2 cellular contexts compared by ENCODE assay signal in the genomic region with DNA sequence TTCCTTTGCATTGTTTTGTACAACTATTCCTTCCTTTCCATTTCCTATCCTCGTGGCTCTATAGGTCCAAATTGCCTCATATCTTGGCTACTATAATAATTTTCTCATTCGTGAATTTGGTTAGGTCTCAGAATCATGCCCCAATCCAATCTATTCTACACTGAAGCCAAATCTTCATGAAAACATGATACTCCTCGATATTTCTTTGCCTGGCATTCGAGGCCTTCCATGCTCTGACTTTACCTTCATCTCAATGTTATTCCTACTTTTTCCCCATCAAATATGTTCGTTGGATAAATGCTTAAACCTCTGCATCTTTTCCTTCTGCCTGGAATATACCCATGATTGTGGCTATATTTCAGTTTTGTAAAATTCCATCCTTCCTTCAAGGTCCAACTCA.
A peak's percentile ranks its signal among the peaks of the same experiment; 100 is the strongest.
TF ChIP-seq lines count a peak whose summit lies in the region.

No MANE protein-coding gene starts in this region.

TF ChIP-seq in A549, 52 proteins besides CTCF, POLR2A, EP300 and RAD21:
- TF ChIP-seq KDM1A (IDR thresholded peaks at IDR 0.05; ENCODE audit: low read depth) (no peak), EHMT2 (IDR thresholded peaks at IDR 0.05; ENCODE audit: low read depth) (no peak), RCOR1 (IDR thresholded peaks at IDR 0.05; ENCODE audit: low read depth, low read length) (no peak), FOSB (CRISPR knock-in tag; IDR thresholded peaks at IDR 0.05) (no peak), ESRRA (IDR thresholded peaks at IDR 0.05; ENCODE audit: borderline replicate concordance, low read length) (no peak), ATOH8 (CRISPR knock-in tag; IDR thresholded peaks at IDR 0.05; ENCODE audit: low read depth) (no peak), GATA3 (IDR thresholded peaks at IDR 0.05; ENCODE audit: borderline replicate concordance) (no peak), HEYL (CRISPR knock-in tag; IDR thresholded peaks at IDR 0.05) (no peak), BHLHE40 (IDR thresholded peaks at IDR 0.05; ENCODE audit: low read depth, low read length) (no peak), CBX8 (IDR thresholded peaks at IDR 0.05) (no peak), CBX2 (IDR thresholded peaks at IDR 0.05; ENCODE audit: borderline replicate concordance, low read depth) (no peak), TP53 (CRISPR knock-in tag; IDR thresholded peaks at IDR 0.05) (no peak), TFCP2L1 (CRISPR knock-in tag; IDR thresholded peaks at IDR 0.05) (no peak), RNF2 (IDR thresholded peaks at IDR 0.05; ENCODE audit: borderline replicate concordance, low read depth) (no peak)
- TF ChIP-seq, protein P1, sequence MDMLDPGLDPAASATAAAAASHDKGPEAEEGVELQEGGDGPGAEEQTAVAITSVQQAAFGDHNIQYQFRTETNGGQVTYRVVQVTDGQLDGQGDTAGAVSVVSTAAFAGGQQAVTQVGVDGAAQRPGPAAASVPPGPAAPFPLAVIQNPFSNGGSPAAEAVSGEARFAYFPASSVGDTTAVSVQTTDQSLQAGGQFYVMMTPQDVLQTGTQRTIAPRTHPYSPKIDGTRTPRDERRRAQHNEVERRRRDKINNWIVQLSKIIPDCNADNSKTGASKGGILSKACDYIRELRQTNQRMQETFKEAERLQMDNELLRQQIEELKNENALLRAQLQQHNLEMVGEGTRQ (IDR thresholded peaks at IDR 0.05) = no peak
- TF ChIP-seq, protein P2, sequence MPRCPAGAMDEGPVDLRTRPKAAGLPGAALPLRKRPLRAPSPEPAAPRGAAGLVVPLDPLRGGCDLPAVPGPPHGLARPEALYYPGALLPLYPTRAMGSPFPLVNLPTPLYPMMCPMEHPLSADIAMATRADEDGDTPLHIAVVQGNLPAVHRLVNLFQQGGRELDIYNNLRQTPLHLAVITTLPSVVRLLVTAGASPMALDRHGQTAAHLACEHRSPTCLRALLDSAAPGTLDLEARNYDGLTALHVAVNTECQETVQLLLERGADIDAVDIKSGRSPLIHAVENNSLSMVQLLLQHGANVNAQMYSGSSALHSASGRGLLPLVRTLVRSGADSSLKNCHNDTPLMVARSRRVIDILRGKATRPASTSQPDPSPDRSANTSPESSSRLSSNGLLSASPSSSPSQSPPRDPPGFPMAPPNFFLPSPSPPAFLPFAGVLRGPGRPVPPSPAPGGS (IDR thresholded peaks at IDR 0.05) = no peak

TF ChIP-seq in HEK293, 187 proteins besides CTCF, POLR2A, EP300 and RAD21 (continued from another document):
- TF ChIP-seq GLI4 (tag by site-specific recombination; IDR thresholded peaks at IDR 0.05) (peak; percentile 94; the same call in 1 of the 2 replicates), KLF7 (tag by site-specific recombination; IDR thresholded peaks at IDR 0.05; ENCODE audit: borderline replicate concordance) (no peak), ZNF792 (tag by site-specific recombination; IDR thresholded peaks at IDR 0.05) (no peak)
